20 cellular contexts compared by ENCODE assay signal in the genomic region with DNA sequence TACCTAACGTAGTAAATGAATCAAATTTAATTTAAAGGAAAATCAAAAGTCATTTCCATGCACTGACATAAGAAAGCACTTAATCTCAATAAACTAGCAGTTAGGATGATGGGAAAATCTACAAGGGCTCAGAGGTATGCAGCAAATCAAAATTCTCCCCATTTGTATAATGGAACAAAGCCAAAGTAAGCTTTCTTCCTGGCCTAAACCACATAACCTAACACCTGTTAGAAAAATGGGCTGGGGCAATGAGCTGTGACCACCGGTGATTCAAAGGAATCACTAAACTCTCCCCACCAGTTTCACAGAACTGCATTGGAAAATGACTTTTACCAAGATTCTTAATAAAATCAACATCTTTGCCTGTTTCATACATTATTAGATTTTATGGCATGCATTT.
"Had no signal": no experiment of that assay in that cellular context is flagged by ENCODE, and none has a peak within 500 bp of the region (broad histone marks: within the 10 kb centered on the region; RNA-seq: fewer than 3 reads in every experiment).

No MANE protein-coding gene starts in this region.

- H3K4me1 Mint-ChIP-seq: activated CD4-positive, alpha-beta T cell treated with anti-CD3 and anti-CD28 coated beads, Interleukin-2, amount 10 ng/mL, durations not matched to agents 24 days and 14 days; activated naive CD4-positive, alpha-beta T cell treated with anti-CD3 and anti-CD28 coated beads, Interleukin-2, amount 10 ng/mL, durations not matched to agents 7 days and 5 days; activated T-helper 17 cell treated with anti-CD3 and anti-CD28 coated beads, Interleukin-2, amount 50 U/mL, for 72 hours; neural progenitor cell had no signal

- H3K4me1 ChIP-seq: body of pancreas, neural progenitor cell, testis had no signal

- H3K36me3 ChIP-seq: heart left ventricle, neural progenitor cell, ovary had no signal

- DNase-seq: activated B cell treated with CpG ODN at 0.5 μM for 24 hours; activated CD4-positive, alpha-beta T cell treated with anti-CD3 and anti-CD28 coated beads, Interleukin-2, amount 10 ng/mL, durations not matched to agents 24 days and 14 days; activated CD8-positive, alpha-beta memory T cell treated with anti-CD3 and anti-CD28 coated beads for 24 hours; activated naive CD4-positive, alpha-beta T cell treated with anti-CD3 and anti-CD28 coated beads, Interleukin-2, amount 10 ng/mL, durations not matched to agents 7 days and 5 days; activated T-cell treated with anti-CD3 and anti-CD28 coated beads for 4 hours; body of pancreas; central memory CD4-positive, alpha-beta T cell; effector CD4-positive, alpha-beta T cell; foreskin melanocyte; heart left ventricle; islet precursor cell; ovary; stimulated activated CD4-positive, alpha-beta T cell treated with anti-CD3 and anti-CD28 coated beads, Interleukin-4, amount 100 ng/mL, for 1 hour; stimulated activated CD8-positive, alpha-beta memory T cell treated with anti-CD3 and anti-CD28 coated beads, Interleukin-4, amount 100 ng/mL, for 48 hours; testis had no signal

- H3K4me3 ChIP-seq: body of pancreas, coronary artery, heart left ventricle, neural progenitor cell, ovary, testis had no signal

- H3K4me2 ChIP-seq: neural progenitor cell had no signal

- H3K27ac ChIP-seq: body of pancreas, coronary artery, heart left ventricle, neural progenitor cell, ovary, testis had no signal

- H3K36me3 Mint-ChIP-seq: activated naive CD4-positive, alpha-beta T cell treated with anti-CD3 and anti-CD28 coated beads, Interleukin-2, amount 10 ng/mL, durations not matched to agents 7 days and 5 days; mesothelial cell of epicardium; neural progenitor cell had no signal

- ATAC-seq: activated T-helper 17 cell treated with anti-CD3 and anti-CD28 coated beads, Interleukin-2, amount 50 U/mL, for 72 hours; body of pancreas; heart left ventricle had no signal

- H3K27me3 ChIP-seq: body of pancreas, heart left ventricle, neural progenitor cell, ovary, testis had no signal

- H3K27me3 Mint-ChIP-seq: activated CD4-positive, alpha-beta T cell treated with anti-CD3 and anti-CD28 coated beads, Interleukin-2, amount 10 ng/mL, durations not matched to agents 24 days and 14 days; activated naive CD4-positive, alpha-beta T cell treated with anti-CD3 and anti-CD28 coated beads, Interleukin-2, amount 10 ng/mL, durations not matched to agents 7 days and 5 days; activated T-helper 17 cell treated with anti-CD3 and anti-CD28 coated beads, Interleukin-2, amount 50 U/mL, for 72 hours; stimulated activated naive CD8-positive, alpha-beta T cell treated with anti-CD3 and anti-CD28 coated beads, Interleukin-15, Interleukin-2, amounts not matched to agents 100 ng/mL and 50 ng/mL, for 24 hours had no signal

- H3K4me3 Mint-ChIP-seq: activated B cell treated with CpG ODN at 0.5 μM for 24 hours; activated CD4-positive, alpha-beta T cell treated with anti-CD3 and anti-CD28 coated beads, Interleukin-2, amount 10 ng/mL, durations not matched to agents 24 days and 14 days; activated naive CD4-positive, alpha-beta T cell treated with anti-CD3 and anti-CD28 coated beads, Interleukin-2, amount 10 ng/mL, durations not matched to agents 7 days and 5 days; activated T-helper 17 cell treated with anti-CD3 and anti-CD28 coated beads, Interleukin-2, amount 50 U/mL, for 72 hours; mesothelial cell of epicardium; neural progenitor cell; stimulated activated naive CD8-positive, alpha-beta T cell treated with anti-CD3 and anti-CD28 coated beads, Interleukin-15, Interleukin-2, amounts not matched to agents 100 ng/mL and 50 ng/mL, for 24 hours had no signal

- H3K9ac ChIP-seq: neural progenitor cell had no signal

- H3K27ac Mint-ChIP-seq: activated B cell treated with CpG ODN at 0.5 μM for 24 hours; activated CD4-positive, alpha-beta T cell treated with anti-CD3 and anti-CD28 coated beads, Interleukin-2, amount 10 ng/mL, durations not matched to agents 24 days and 14 days; activated naive CD4-positive, alpha-beta T cell treated with anti-CD3 and anti-CD28 coated beads, Interleukin-2, amount 10 ng/mL, durations not matched to agents 7 days and 5 days; activated T-helper 17 cell treated with anti-CD3 and anti-CD28 coated beads, Interleukin-2, amount 50 U/mL, for 72 hours; mesothelial cell of epicardium; neural progenitor cell; stimulated activated naive CD8-positive, alpha-beta T cell treated with anti-CD3 and anti-CD28 coated beads, Interleukin-15, Interleukin-2, amounts not matched to agents 100 ng/mL and 50 ng/mL, for 24 hours had no signal

- H3K9me3 Mint-ChIP-seq: activated B cell treated with CpG ODN at 0.5 μM for 24 hours; activated T-helper 17 cell treated with anti-CD3 and anti-CD28 coated beads, Interleukin-2, amount 50 U/mL, for 72 hours; mesothelial cell of epicardium; neural progenitor cell; stimulated activated naive CD8-positive, alpha-beta T cell treated with anti-CD3 and anti-CD28 coated beads, Interleukin-15, Interleukin-2, amounts not matched to agents 100 ng/mL and 50 ng/mL, for 24 hours had no signal

- H2AFZ ChIP-seq: neural progenitor cell had no signal

- H3K9me3 ChIP-seq: body of pancreas, heart left ventricle, ovary, testis had no signal
